Comparison of ENCODE assay signal across 8 cellular contexts in the genomic region with DNA sequence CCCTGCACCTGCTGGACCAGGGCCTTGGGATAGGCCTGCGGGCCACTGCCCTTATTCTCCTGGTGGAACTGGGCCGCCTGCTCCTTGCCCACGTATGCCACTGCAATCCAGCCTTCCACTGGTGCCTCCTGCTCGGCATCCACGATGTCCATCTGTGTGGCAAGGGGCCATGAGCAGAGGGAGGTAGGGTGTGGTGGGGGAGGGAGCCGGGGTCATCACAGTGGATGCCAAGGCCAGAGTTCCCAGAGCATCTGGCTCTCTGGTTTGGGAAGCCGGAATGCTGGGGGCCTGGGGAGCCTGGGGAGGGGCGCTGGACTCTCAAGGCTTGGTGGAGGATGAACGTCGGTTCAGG. TPM values are rescaled to one million over a fixed set of nuclear protein-coding genes. Genes with fewer than 3 reads are reported as not detected.
A peak's percentile ranks its signal among the peaks of the same experiment; 100 is the strongest.
DNase-seq lines count a peak whose midpoint lies in the region; ATAC-seq and TF ChIP-seq lines count a peak whose summit lies in the region.

No MANE protein-coding gene starts in this region.

- H4K20me1 ChIP-seq in OCI-LY3 (ENCODE audit: insufficient read depth, low read length) = no peaks in the 10 kb centered on the region

- H3K27ac ChIP-seq in OCI-LY3 (ENCODE audit: low read length) = no peak overlapping the region
- H3K27ac ChIP-seq in ovary = peak overlapping the region; percentile 35 to 61

- POLR2A ChIA-PET in Caco-2 (lab: Charles Lee) = no interaction called here

- no peaks in the 10 kb centered on the region for H3K27me3 ChIP-seq in Caco-2 (replicated peaks; ENCODE audit: control insufficient read depth, insufficient read depth, low read length)
- no peaks in the 10 kb centered on the region for H3K27me3 ChIP-seq in OCI-LY3 (ENCODE audit: low read depth, low read length)
- H3K27me3 ChIP-seq in ovary = no peaks in the 10 kb centered on the region

- no peaks in the 10 kb centered on the region for H3K79me2 ChIP-seq in OCI-LY3 (ENCODE audit: low read length)

- TF ChIP-seq CTCF in Caco-2 (IDR thresholded peaks at IDR 0.05; ENCODE audit: insufficient read depth in 1 of 2, low read depth in 1 of 2, low read length in 1 of 2, severe bottlenecking in 1 of 2, unreplicated experiment in 1 of 2) = no peak
- no peak for TF ChIP-seq CTCF in OCI-LY3 (IDR thresholded peaks at IDR 0.05; ENCODE audit: low read depth, low read length)
- TF ChIP-seq CTCF in epithelial cell of proximal tubule (conservative IDR thresholded peaks at IDR 0.05; ENCODE audit: low read depth, low read length) = no peak
- no peak for TF ChIP-seq CTCF in ovary (IDR thresholded peaks at IDR 0.05)

- BruUV-seq in Caco-2 (replicated peaks; lab: Mats Ljungman, UMichigan) = no TSS peak

- peak overlapping the region; percentile 54 for H3K9ac ChIP-seq in OCI-LY3 (ENCODE audit: low read length)

- no peak for TF ChIP-seq POLR2A in ovary (IDR thresholded peaks at IDR 0.05)

- H3K9me3 Mint-ChIP-seq in Caco-2 (ENCODE audit: unreplicated experiment) = no peaks in the 10 kb centered on the region

- no peak overlapping the region for H3K27ac Mint-ChIP-seq in Caco-2 (ENCODE audit: unreplicated experiment)

- no peak for TF ChIP-seq EP300 in ovary (IDR thresholded peaks at IDR 0.05)

- peak overlapping the region; percentile 67 for H3K4me3 Mint-ChIP-seq in Caco-2 (ENCODE audit: unreplicated experiment)

- WGBS in ovary, 3 donors = 19 to 22% (median 21%) methylated on average over 10 of the region's 10 CpGs

- H3K4me3 ChIP-seq in Caco-2 (ENCODE audit: low read depth, low read length) (peak overlapping the region; percentile 64), OCI-LY3 (ENCODE audit: low read length) (peak overlapping the region; percentile 80), epithelial cell of proximal tubule (ENCODE audit: low read depth, low read length) (peak overlapping the region; percentile 85), ovary (peak overlapping the region; percentile 50)

- ATAC-seq in HG03457 (IDR thresholded peaks at IDR 0.05; ENCODE audit: unreplicated experiment) = no peak

- CTCF ChIA-PET in Caco-2 (lab: Charles Lee) = interaction anchor here (0.7 to 2.1 kb wide), 3 partner anchors 42 to 99 kb away, joined by 4 to 15 read pairs (median 4); no protein-coding TSS in a partner anchor

- H3K4me1 Mint-ChIP-seq in Caco-2 (ENCODE audit: low read depth, unreplicated experiment) = no peaks in the 10 kb centered on the region

- H3K4me1 ChIP-seq in Caco-2 = 0 out of 2 replicates have a peak, but pooled peaks cover 4% of the 10 kb centered on the region
- H3K4me1 ChIP-seq in OCI-LY3 (ENCODE audit: low read length) = peaks cover 25% of the 10 kb centered on the region
- H3K4me1 ChIP-seq in ovary (ENCODE audit: insufficient read depth) = peaks cover 4% of the 10 kb centered on the region

- no peak overlapping the region for H2AFZ ChIP-seq in OCI-LY3 (ENCODE audit: low read depth, low read length)

- no peaks in the 10 kb centered on the region for H3K9me3 ChIP-seq in Caco-2
- H3K9me3 ChIP-seq in OCI-LY3 (ENCODE audit: insufficient read depth, low read length) = no peaks in the 10 kb centered on the region
- H3K9me3 ChIP-seq in ovary = no peaks in the 10 kb centered on the region

- DNase-seq in Caco-2 (no peak), epithelial cell of proximal tubule (ENCODE audit: low read depth) (no peak), ovary (peak in 4 of 5 donors; percentile 38 to 65 (median 54)), cerebellar cortex (ENCODE audit: low spot score) (no peak), DMS 273 treated with DMSO at 0.1 percent for 48 hours (lab: John Stamatoyannopoulos, UW) (no peak), AG08395 (ENCODE audit: low spot score) (no peak)

- H3K36me3 ChIP-seq in Caco-2 (ENCODE audit: control insufficient read depth, insufficient read depth, low read length) (no peaks in the 10 kb centered on the region), OCI-LY3 (replicated peaks; ENCODE audit: low read depth, low read length) (no peaks in the 10 kb centered on the region), ovary (no peaks in the 10 kb centered on the region)

- H3K36me3 Mint-ChIP-seq in Caco-2 (ENCODE audit: insufficient read depth, unreplicated experiment) = no peaks in the 10 kb centered on the region

- H3K27me3 Mint-ChIP-seq in Caco-2 (ENCODE audit: insufficient read depth, unreplicated experiment) = no peaks in the 10 kb centered on the region

- intact Hi-C loops in Caco-2 (cut with micrococcal nuclease; ENCODE audit: unreplicated experiment) (loop anchor here (2.0 to 5.0 kb wide), 3 partner anchors 60 to 279 kb away; partner anchors contain the start of gene TBC1D10A), ovary (cut with DNase I) (loop anchor here (2.0 to 10.0 kb wide), 7 partner anchors 30 to 282 kb away; partner anchors contain the start of genes CASTOR1 (in 2 of the 4), CCDC157 (in 1 of the 4) and SF3A1 (in 1 of the 4))

- peak overlapping the region; percentile 89 for H3K4me2 ChIP-seq in OCI-LY3 (ENCODE audit: low read length)

RNA-seq across cellular contexts. Expression of gene RNF215, which starts 0.6 kb away (rescaled TPM):
- total RNA-seq in Caco-2 (2022) (12.8 and 14.2 TPM in 2 replicates), epithelial cell of proximal tubule (19.2 and 28.0 TPM in 2 replicates), ovary (10 to 100 TPM in 5 of 7 donors, 1 to 10 TPM in 2; 6.1 to 26.1 (median 15.4) TPM)
- 10 to 100 TPM in 1 of 2 donors, 1 to 10 TPM in 1; 2.9 to 13.6 TPM for polyA plus RNA-seq in ovary

RNA-seq across cellular contexts. Expression of gene SEC14L2, which starts 10.2 kb away (rescaled TPM):
- total RNA-seq in Caco-2 (2022) (9.4 and 11.0 TPM in 2 replicates), epithelial cell of proximal tubule (36.2 and 49.6 TPM in 2 replicates), ovary (10 to 100 TPM in 3 of 7 donors, 1 to 10 TPM in 4; 3.0 to 14.3 (median 9.0) TPM)
- 1 to 10 TPM; 2.5 to 8.2 TPM for polyA plus RNA-seq in ovary

RNA-seq across cellular contexts. Expression of gene CCDC157, which starts 29.8 kb away (rescaled TPM):
- total RNA-seq in Caco-2 (2022) (4.8 and 4.9 TPM in 2 replicates), epithelial cell of proximal tubule (2.2 and 5.0 TPM in 2 replicates), ovary (10 to 100 TPM in 1 of 7 donors, 1 to 10 TPM in 6; 2.0 to 28.0 (median 2.7) TPM)
- polyA plus RNA-seq in ovary = 1 to 10 TPM in 1 of 2 donors, under 1 TPM in 1; 0.60 to 1.8 TPM

RNA-seq across cellular contexts. Expression of gene SF3A1, which starts 29.9 kb away (rescaled TPM):
- total RNA-seq in Caco-2 (2022) (182 and 188 TPM in 2 replicates), epithelial cell of proximal tubule (42.6 and 44.2 TPM in 2 replicates), ovary (100 to 1,000 TPM in 5 of 7 donors, 10 to 100 TPM in 2; 36.4 to 211 (median 176) TPM)
- polyA plus RNA-seq in ovary = 10 to 100 TPM; 42.3 to 80.8 TPM

RNA-seq across cellular contexts. Expression of gene MTFP1, which starts 39.0 kb away (rescaled TPM):
- total RNA-seq in Caco-2 (2022) (20.6 and 23.0 TPM in 2 replicates), epithelial cell of proximal tubule (79.7 and 115 TPM in 2 replicates), ovary (10 to 100 TPM in 1 of 7 donors, 1 to 10 TPM in 6; 1.7 to 10.9 (median 7.1) TPM)
- polyA plus RNA-seq in ovary = 1 to 10 TPM; 3.8 to 4.0 TPM

Comparison
In these comparisons a context has a peak if more than half of its experiments do, and no peak if none do; other contexts are left out.
1. DNase-seq: peak in ovary (4 of 5); none in Caco-2 (0 of 2), epithelial cell of proximal tubule (single experiment), cerebellar cortex (single experiment), DMS 273 treated with DMSO at 0.1 percent for 48 hours (single experiment) and AG08395 (single experiment).
2. Peak in every context shown above with its lines, with median percentiles within 50 percentile points of each other: H3K4me3 ChIP-seq.